ENCODE assay signal across 14 cellular contexts in the genomic region with DNA sequence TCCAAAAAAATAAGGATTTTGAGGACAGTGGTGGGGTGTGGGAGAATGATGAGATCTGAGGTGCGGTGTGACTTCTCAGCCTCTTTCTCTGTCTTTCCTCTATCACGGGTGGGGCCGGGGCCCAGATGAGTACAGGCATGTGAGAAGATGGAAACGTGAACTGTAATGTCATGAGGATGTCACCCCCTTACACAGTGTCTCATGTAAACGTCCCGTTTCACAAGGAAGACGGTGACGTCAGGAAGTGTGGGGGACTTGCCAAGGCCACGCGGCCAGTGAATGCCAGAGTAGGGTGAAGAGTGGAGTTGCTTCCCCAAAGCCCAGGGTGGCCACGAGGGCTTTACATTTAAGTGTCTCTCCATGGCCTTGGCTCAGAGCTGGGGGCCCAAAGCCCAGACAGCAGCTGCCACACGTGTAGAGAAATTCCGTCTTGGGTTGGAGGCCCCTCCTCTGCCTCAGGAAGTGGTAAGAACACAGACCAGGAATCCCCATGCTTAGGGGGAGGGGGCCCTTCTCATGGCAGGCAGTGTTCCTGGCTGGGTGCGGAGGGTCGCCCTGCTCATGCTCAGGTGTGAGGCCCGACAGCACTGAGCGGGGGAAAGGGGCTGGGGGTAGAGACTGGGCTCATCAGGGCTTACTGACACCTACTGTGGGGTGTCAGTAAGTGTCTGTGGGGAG.
DNase-seq lines count a peak whose midpoint lies in the region; ATAC-seq, FAIRE-seq and TF ChIP-seq lines count a peak whose summit lies in the region.
"Had no signal": no experiment of that assay in that cellular context is flagged by ENCODE, and none has a peak within 500 bp of the region (broad histone marks: within the 10 kb centered on the region; RNA-seq: fewer than 3 reads in every experiment).

No MANE protein-coding gene starts in this region.

- intact Hi-C loops in CD14-positive monocyte (cut with micrococcal nuclease) (no loop called here), activated B cell treated with CpG ODN at 0.5 μM for 24 hours (cut with micrococcal nuclease) (loop anchor here (5.0 kb wide), 1 partner anchor 39 kb away; no protein-coding TSS in a partner anchor), K562 (cut with micrococcal nuclease) (no loop called here), sciatic nerve (cut with DNase I) (no loop called here)

- peaks cover 3 to 18% (median 7%) of the 10 kb centered on the region in 3 donors for H3K27me3 Mint-ChIP-seq in CD14-positive monocyte (ENCODE audit: low read depth in 3 of 3)
- H3K27me3 Mint-ChIP-seq in activated B cell treated with CpG ODN at 0.5 μM for 24 hours: no peaks in the 10 kb centered on the region

- no peak for TF ChIP-seq CTCF in CD14-positive monocyte (IDR thresholded peaks at IDR 0.05)
- TF ChIP-seq CTCF in activated B cell treated with CpG ODN at 0.5 μM for 24 hours (IDR thresholded peaks at IDR 0.05): no peak
- no peak for TF ChIP-seq CTCF in K562 (IDR thresholded peaks at IDR 0.05 in 2 of 3, conservative IDR thresholded peaks at IDR 0.05 in 1 of 3; ENCODE audit: insufficient read depth in 2 of 3, low read depth in 1 of 3, low read length in 3 of 3)
- TF ChIP-seq CTCF in SK-N-SH (IDR thresholded peaks at IDR 0.05): no peak

- H3K4me3 Mint-ChIP-seq in CD14-positive monocyte (peak overlapping the region; percentile 19 to 34), activated B cell treated with CpG ODN at 0.5 μM for 24 hours (no peak overlapping the region)
- H3K4me3 Mint-ChIP-seq: neural progenitor cell had no signal

- no TSS peak for BruUV-seq in K562 (replicated peaks; lab: Mats Ljungman, UMichigan)

- no peak for TF ChIP-seq EP300 in K562 (IDR thresholded peaks at IDR 0.05; ENCODE audit: low read length)
- TF ChIP-seq EP300 in SK-N-SH (IDR thresholded peaks at IDR 0.05; ENCODE audit: borderline replicate concordance in 1 of 2, low read depth in 1 of 2, low read length in 1 of 2): no peak

- H3K4me1 ChIP-seq in K562 (replicated peaks in 1 of 2; ENCODE audit: control insufficient read depth in 2 of 2, insufficient read depth in 2 of 2, low read length in 2 of 2) (no peaks in the 10 kb centered on the region; a peak in 1 of 5 replicates), SK-N-SH (ENCODE audit: control insufficient read depth in 1 of 2, insufficient read depth in 2 of 2, low read depth in 1 of 2, low read length in 1 of 2) (no peaks in the 10 kb centered on the region; a peak in 1 of 4 replicates)
- H3K4me1 ChIP-seq: ascending aorta, BE2C, neural progenitor cell, transverse colon had no signal

- peaks cover 3% of the 10 kb centered on the region for H3F3A ChIP-seq in SK-N-SH (replicated peaks; ENCODE audit: insufficient read depth)

- H3K36me3 ChIP-seq in K562 (ENCODE audit: control insufficient read depth, insufficient read depth, low read length) (no peaks in the 10 kb centered on the region), SK-N-SH (replicated peaks in 1 of 2; ENCODE audit: control insufficient read depth in 1 of 2, insufficient read depth in 2 of 2, low read length in 1 of 2) (peaks cover 0 to 7% of the 10 kb centered on the region in 2 experiments)
- H3K36me3 ChIP-seq: ascending aorta, BE2C, neural progenitor cell, transverse colon had no signal

- H3K4me1 Mint-ChIP-seq in CD14-positive monocyte: peaks cover 16% of the 10 kb centered on the region
- peaks cover 13% of the 10 kb centered on the region for H3K4me1 Mint-ChIP-seq in activated B cell treated with CpG ODN at 0.5 μM for 24 hours
- H3K4me1 Mint-ChIP-seq: neural progenitor cell had no signal

- H3K4me2 ChIP-seq in K562 (ENCODE audit: insufficient read depth, low read length): no peak overlapping the region
- no peak overlapping the region for H3K4me2 ChIP-seq in SK-N-SH
- H3K4me2 ChIP-seq: neural progenitor cell had no signal

- POLR2A ChIA-PET in activated B cell treated with CpG ODN at 0.5 μM for 24 hours (lab: Charles Lee) (no interaction called here), K562 (lab: Yijun Ruan, JAX) (no interaction called here), SK-N-SH (lab: Yijun Ruan, JAX) (no interaction called here)

- no peak for FAIRE-seq in K562 (lab: Jason Lieb, UNC)
- no peak for FAIRE-seq in GM12891 (lab: Jason Lieb, UNC)
- FAIRE-seq: TTC549 had no signal

- H4K20me1 ChIP-seq in K562 (replicated peaks; ENCODE audit: control insufficient read depth, insufficient read depth, low read length): no peaks in the 10 kb centered on the region
- H4K20me1 ChIP-seq in SK-N-SH (ENCODE audit: insufficient read depth): no peaks in the 10 kb centered on the region

- peak; percentile 56 for ATAC-seq in activated B cell treated with CpG ODN at 0.5 μM for 24 hours (ENCODE audit: low read depth)
- peak; percentile 20; the same call in 2 of the 3 replicates for ATAC-seq in K562
- peak; percentile 47 for ATAC-seq in sciatic nerve
- ATAC-seq in GM18519 (IDR thresholded peaks at IDR 0.05; ENCODE audit: low FRiP score, unreplicated experiment): no peak

- TF ChIP-seq RAD21 in K562 (CRISPR knock-in tag; conservative IDR thresholded peaks at IDR 0.05 in 1 of 2, IDR thresholded peaks at IDR 0.05 in 1 of 2) (no peak), SK-N-SH (IDR thresholded peaks at IDR 0.05; ENCODE audit: low read length) (no peak)

- H3K9me3 ChIP-seq in K562 (replicated peaks; ENCODE audit: control insufficient read depth, insufficient read depth, low read depth, low read length) (no peaks in the 10 kb centered on the region), SK-N-SH (no peaks in the 10 kb centered on the region)
- H3K9me3 ChIP-seq: ascending aorta, BE2C, transverse colon had no signal

- H3K36me3 Mint-ChIP-seq in CD14-positive monocyte (peaks cover 2 to 3% of the 10 kb centered on the region in 2 donors), activated B cell treated with CpG ODN at 0.5 μM for 24 hours (ENCODE audit: low read depth) (no peaks in the 10 kb centered on the region)

- CTCF ChIA-PET in activated B cell treated with CpG ODN at 0.5 μM for 24 hours (lab: Charles Lee): no interaction called here
- CTCF ChIA-PET in K562 (lab: Yijun Ruan, JAX; ENCODE audit: low intra/inter-chr PET ratio): no interaction called here
- CTCF ChIA-PET in SK-N-SH (lab: Yijun Ruan, JAX): interaction anchor here (2.2 kb wide), 1 partner anchor 11 kb away, joined by 7 read pairs; no protein-coding TSS in a partner anchor

- H3K79me2 ChIP-seq in K562 (ENCODE audit: control insufficient read depth, insufficient read depth, low read length) (no peaks in the 10 kb centered on the region), SK-N-SH (ENCODE audit: insufficient read depth) (no peaks in the 10 kb centered on the region)

- H2AFZ ChIP-seq in K562 (ENCODE audit: low read depth, low read length) (0 out of 2 replicates have a peak overlapping the region, but pooled peaks have one; percentile 3), SK-N-SH (ENCODE audit: low read depth) (no peak overlapping the region)
- H2AFZ ChIP-seq: neural progenitor cell had no signal

- TF ChIP-seq POLR2A in K562 (conservative IDR thresholded peaks at IDR 0.05) (no peak), GM12891 (IDR thresholded peaks at IDR 0.05; ENCODE audit: low read depth, low read length) (no peak)

- H3K27ac Mint-ChIP-seq in CD14-positive monocyte (peak overlapping the region; percentile 23 to 91 (median 77)), activated B cell treated with CpG ODN at 0.5 μM for 24 hours (no peak overlapping the region)
- H3K27ac Mint-ChIP-seq: neural progenitor cell had no signal

- H3K9me3 Mint-ChIP-seq in CD14-positive monocyte: peaks cover 0 to 4% (median under 1%) of the 10 kb centered on the region in 7 donors
- H3K9me3 Mint-ChIP-seq in activated B cell treated with CpG ODN at 0.5 μM for 24 hours: peaks cover 9% of the 10 kb centered on the region

- DNase-seq in CD14-positive monocyte (ENCODE audit: low spot score): peak; percentile 98
- DNase-seq in activated B cell treated with CpG ODN at 0.5 μM for 24 hours: no peak
- DNase-seq in K562 (ENCODE audit: extremely low read depth in 1 of 4, low spot score in 3 of 4): no peak
- DNase-seq in sciatic nerve (ENCODE audit: low spot score): no peak
- DNase-seq in iPS-NIHi11 (ENCODE audit: low spot score): no peak
- DNase-seq in GM12891 (ENCODE audit: insufficient read length, low spot score): no peak
- no peak for DNase-seq in SK-N-SH
- DNase-seq: BE2C, NCI-H2029, transverse colon had no signal

- in situ Hi-C loops in K562 (cut with MboI): no loop called here

- no peak overlapping the region for H3K4me3 ChIP-seq in K562
- H3K4me3 ChIP-seq in SK-N-SH (ENCODE audit: low read depth in 2 of 2, low read length in 1 of 2): no peak overlapping the region
- H3K4me3 ChIP-seq: ascending aorta, neural progenitor cell, transverse colon had no signal

- H3K9me2 ChIP-seq in SK-N-SH: no peaks in the 10 kb centered on the region

- H3K9me1 ChIP-seq in K562 (ENCODE audit: control insufficient read depth, insufficient read depth, low read length): no peaks in the 10 kb centered on the region

- H3K27ac ChIP-seq in K562 (ENCODE audit: extremely low read depth, low read depth, low read length) (no peak overlapping the region), SK-N-SH (ENCODE audit: low read depth in 2 of 2, low read length in 1 of 2) (no peak overlapping the region)
- H3K27ac ChIP-seq: ascending aorta, neural progenitor cell, transverse colon had no signal

- H3K27me3 ChIP-seq in K562 (ENCODE audit: control insufficient read depth in 2 of 2, insufficient read depth in 2 of 2, low read length in 2 of 2) (peaks cover 0 to 8% of the 10 kb centered on the region in 2 experiments; a peak in 1 of 5 replicates), SK-N-SH (ENCODE audit: insufficient read depth) (no peaks in the 10 kb centered on the region)
- H3K27me3 ChIP-seq: ascending aorta, BE2C, neural progenitor cell, transverse colon had no signal

- 30% methylated on average over 12 of the region's 17 CpGs for WGBS in K562 (ENCODE audit: insufficient coverage, low coverage, missing lambda C conversion rate)
- WGBS in SK-N-SH (ENCODE audit: low lambda C conversion rate): 95% methylated on average over 17 of the region's 17 CpGs

- H3K9ac ChIP-seq in K562 (ENCODE audit: insufficient read depth in 1 of 2, low read depth in 2 of 2, low read length in 2 of 2) (no peak overlapping the region), SK-N-SH (no peak overlapping the region)
- H3K9ac ChIP-seq: neural progenitor cell had no signal

TF ChIP-seq in K562, 482 proteins besides CTCF, POLR2A, EP300 and RAD21 (continues in another document):
- no peak for TF ChIP-seq RBM39 (optimal IDR thresholded peaks at IDR 0.05; ENCODE audit: low read depth, low read length)

TF ChIP-seq in GM12891, 5 proteins besides CTCF, POLR2A, EP300 and RAD21 (continues in another document):
- TF ChIP-seq PAX5 (IDR thresholded peaks at IDR 0.05; ENCODE audit: insufficient read depth, low read length, severe bottlenecking): no peak
- TF ChIP-seq POLR2AphosphoS5 (IDR thresholded peaks at IDR 0.05; ENCODE audit: low read depth, low read length): no peak
- TF ChIP-seq POU2F2 (IDR thresholded peaks at IDR 0.05; ENCODE audit: low read depth, low read length): no peak

TF ChIP-seq in SK-N-SH, 30 proteins besides CTCF, POLR2A, EP300 and RAD21 (continues in another document):
- TF ChIP-seq ELF1 (IDR thresholded peaks at IDR 0.05): no peak
